In genomic region chr6:27145731-27146455, GRCh38 we compare ENCODE assay signal across 8 cellular contexts.
DNase-seq lines count a peak whose midpoint lies in the region; ATAC-seq, FAIRE-seq and TF ChIP-seq lines count a peak whose summit lies in the region.

No MANE protein-coding gene starts in this region.

- peak overlapping the region; percentile 98 for H3K4me2 ChIP-seq in MM.1S (ENCODE audit: low read depth, low read length)
- H3K4me2 ChIP-seq in osteoblast (ENCODE audit: insufficient read depth, low read length), result peak overlapping the region; percentile 86

- H4K20me1 ChIP-seq in MM.1S (ENCODE audit: insufficient read depth, low read length), result no peaks in the 10 kb centered on the region
- H4K20me1 ChIP-seq in osteoblast (ENCODE audit: insufficient read depth, low read length), result no peaks in the 10 kb centered on the region

- peak overlapping the region; percentile 86 for H3K4me3 ChIP-seq in MM.1S (ENCODE audit: low read length)
- H3K4me3 ChIP-seq in RWPE2 (ENCODE audit: severe bottlenecking), result peak overlapping the region; percentile 62
- peak overlapping the region; percentile 84 for H3K4me3 ChIP-seq in osteoblast (ENCODE audit: insufficient read depth, low read length)
- no peak overlapping the region for H3K4me3 ChIP-seq in WERI-Rb-1 (ENCODE audit: low read depth, low read length)

- no peaks in the 10 kb centered on the region for H3K27me3 ChIP-seq in MM.1S (replicated peaks; ENCODE audit: insufficient read depth, low read length)
- H3K27me3 ChIP-seq in RWPE2 (ENCODE audit: insufficient read depth, poor library complexity, severe bottlenecking), result no peaks in the 10 kb centered on the region
- no peaks in the 10 kb centered on the region for H3K27me3 ChIP-seq in osteoblast (ENCODE audit: insufficient read depth, low read length)
- H3K27me3 ChIP-seq in WERI-Rb-1 (ENCODE audit: insufficient read depth, low read depth, severe bottlenecking), result peaks cover 91% of the 10 kb centered on the region

- H3K36me3 ChIP-seq in MM.1S (replicated peaks; ENCODE audit: insufficient read depth, low read length) (no peaks in the 10 kb centered on the region), RWPE2 (ENCODE audit: low read depth) (no peaks in the 10 kb centered on the region), osteoblast (ENCODE audit: insufficient read depth, low read length) (no peaks in the 10 kb centered on the region), WERI-Rb-1 (no peaks in the 10 kb centered on the region)

- H3K79me2 ChIP-seq in MM.1S (ENCODE audit: low read length) (no peaks in the 10 kb centered on the region), osteoblast (ENCODE audit: insufficient read depth, low read length) (peaks cover 19% of the 10 kb centered on the region)

- H3K9me3 ChIP-seq in MM.1S (replicated peaks; ENCODE audit: insufficient read depth, low read length), result no peaks in the 10 kb centered on the region
- no peaks in the 10 kb centered on the region for H3K9me3 ChIP-seq in RWPE2 (ENCODE audit: severe bottlenecking)
- no peaks in the 10 kb centered on the region for H3K9me3 ChIP-seq in osteoblast (ENCODE audit: low read depth, low read length)
- peaks cover 33% of the 10 kb centered on the region for H3K9me3 ChIP-seq in WERI-Rb-1 (ENCODE audit: severe bottlenecking)

- TF ChIP-seq CTCF in MM.1S (IDR thresholded peaks at IDR 0.05; ENCODE audit: low read length), result no peak
- TF ChIP-seq CTCF in RWPE2 (IDR thresholded peaks at IDR 0.05; ENCODE audit: poor library complexity, severe bottlenecking), result no peak
- TF ChIP-seq CTCF in osteoblast (IDR thresholded peaks at IDR 0.05; ENCODE audit: extremely low read depth, low read depth, low read length), result no peak
- TF ChIP-seq CTCF in WERI-Rb-1 (IDR thresholded peaks at IDR 0.05; ENCODE audit: low read depth, low read length), result no peak

- peak; percentile 40 for ATAC-seq in RWPE2 (ENCODE audit: low read depth)

- H2AFZ ChIP-seq in MM.1S (ENCODE audit: low read length) (peak overlapping the region; percentile 65), osteoblast (ENCODE audit: low read length) (peak overlapping the region; percentile 93)

- peak overlapping the region; percentile 82 for H3K9ac ChIP-seq in MM.1S (ENCODE audit: low read length)

- H3K9me2 ChIP-seq in MM.1S (replicated peaks; ENCODE audit: insufficient read depth, low read length), result no peaks in the 10 kb centered on the region

- H3K4me1 ChIP-seq in MM.1S (ENCODE audit: low read length) (peaks cover 7% of the 10 kb centered on the region; the same call in 1 of the 2 replicates), RWPE2 (ENCODE audit: insufficient read depth, poor library complexity, severe bottlenecking) (peaks cover 4% of the 10 kb centered on the region), osteoblast (ENCODE audit: insufficient read depth, low read length) (peaks cover 14% of the 10 kb centered on the region)

- H3F3A ChIP-seq in MM.1S (ENCODE audit: insufficient read depth, low read length), result peaks cover 55% of the 10 kb centered on the region

- peak; percentile 83 for FAIRE-seq in GM19239 (lab: Jason Lieb, UNC)

- DNase-seq in AG08395 (ENCODE audit: low spot score) (peak; percentile 66), GM19239 (ENCODE audit: insufficient read length, low spot score) (no peak), MM.1S (peak; percentile 92), RWPE2 (ENCODE audit: low spot score) (no peak), germinal center (ENCODE audit: low spot score) (peak; percentile 62), osteoblast (ENCODE audit: insufficient read length, low spot score, missing footprints) (peak; percentile 82), WERI-Rb-1 (no peak)
- peak; percentile 45 for DNase-seq in activated gamma-delta T cell treated with anti-CD3 and anti-CD28 coated beads, Interleukin-2, amount 50 U/mL, for 16 hours (ENCODE audit: low read depth)

- H3K27ac ChIP-seq in MM.1S (ENCODE audit: low read length), result peak overlapping the region; percentile 93
- peak overlapping the region; percentile 97 for H3K27ac ChIP-seq in RWPE2 (ENCODE audit: poor library complexity, severe bottlenecking)
- H3K27ac ChIP-seq in osteoblast (ENCODE audit: low read depth, low read length), result peak overlapping the region; percentile 89
- no peak overlapping the region for H3K27ac ChIP-seq in WERI-Rb-1

Comparison
In these comparisons a context has a peak if more than half of its experiments do, and no peak if none do; other contexts are left out.
1. DNase-seq: peak in AG08395 (single experiment), MM.1S (single experiment), activated gamma-delta T cell treated with anti-CD3 and anti-CD28 coated beads, Interleukin-2, amount 50 U/mL, for 16 hours (single experiment), germinal center (single experiment) and osteoblast (single experiment); none in GM19239 (single experiment), RWPE2 (single experiment) and WERI-Rb-1 (single experiment).